38 cellular contexts compared by ENCODE assay signal in the genomic region with DNA sequence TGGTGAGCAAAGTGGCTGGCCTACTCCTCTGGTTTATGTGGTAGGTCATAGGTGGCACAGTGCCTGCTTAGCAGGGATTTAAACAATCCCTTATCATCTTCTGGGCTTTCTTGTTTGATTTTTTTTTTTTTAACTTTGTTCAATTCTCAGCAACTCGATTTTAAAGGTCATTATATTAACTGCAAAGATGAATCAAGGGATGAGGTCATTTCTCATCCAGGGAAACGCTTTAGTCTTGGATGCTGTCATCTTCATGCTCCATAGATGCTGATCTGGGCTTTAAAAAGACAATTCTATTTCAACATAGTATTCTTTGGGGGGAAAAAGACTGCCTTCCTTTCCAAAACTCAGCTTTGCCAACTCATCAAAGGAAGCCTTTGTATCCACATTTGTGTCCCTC. TPM values are rescaled to one million over a fixed set of nuclear protein-coding genes. Genes with fewer than 3 reads are reported as not detected.
A peak's percentile ranks its signal among the peaks of the same experiment; 100 is the strongest.
DNase-seq lines count a peak whose midpoint lies in the region; ATAC-seq, FAIRE-seq and TF ChIP-seq lines count a peak whose summit lies in the region.
"Had no signal": no experiment of that assay in that cellular context is flagged by ENCODE, and none has a peak within 500 bp of the region (broad histone marks: within the 10 kb centered on the region; RNA-seq: fewer than 3 reads in every experiment).

No MANE protein-coding gene starts in this region.

- H4K20me1 ChIP-seq in HepG2 (ENCODE audit: insufficient read depth, low read length) = no peaks in the 10 kb centered on the region

- POLR2A ChIA-PET in HepG2 (lab: Yijun Ruan, JAX) = no interaction called here

- ATAC-seq in HepG2 (no peak), right lobe of liver (no peak), left cardiac atrium (no peak)
- ATAC-seq in activated CD4-positive, CD25-positive, alpha-beta regulatory T cell treated with anti-CD3 and anti-CD28 coated beads, Interleukin-2, amount 50 U/mL, for 24 hours = no peak
- ATAC-seq: activated CD8-positive, alpha-beta T cell treated with anti-CD3 and anti-CD28 coated beads for 36 hours; effector memory CD8-positive, alpha-beta T cell; heart left ventricle; left colon; T-cell had no signal

- BruUV-seq in HepG2 (replicated peaks; lab: Mats Ljungman, UMichigan) = no TSS peak

- DNase-seq in HepG2 (ENCODE audit: low spot score) (no peak), right lobe of liver (no peak), amniotic epithelial cell (ENCODE audit: low read depth) (peak; percentile 16), hepatic stellate cell (ENCODE audit: low spot score) (peak; percentile 39), suprapubic skin (ENCODE audit: low spot score in 2 of 2) (no peak), left cardiac atrium (no peak), NCI-H146 (lab: John Stamatoyannopoulos, UW) (no peak)
- DNase-seq: activated CD4-positive, alpha-beta T cell treated with anti-CD3 and anti-CD28 coated beads for 1 hour; activated CD8-positive, alpha-beta T cell treated with anti-CD3 and anti-CD28 coated beads for 36 hours; activated effector memory CD4-positive, alpha-beta T cell treated with anti-CD3 and anti-CD28 coated beads, Interleukin-2, amount 50 U/mL, for 16 hours; activated naive CD8-positive, alpha-beta T cell treated with anti-CD3 and anti-CD28 coated beads, Interleukin-2, amount 10 ng/mL, durations not matched to agents 7 days and 5 days; activated T-cell treated with anti-CD3 and anti-CD28 coated beads for 4 hours; brain microvascular endothelial cell; COR-L47; DMS79; effector memory CD8-positive, alpha-beta T cell; esophagus squamous epithelium; heart left ventricle; KG1; left colon; MV-4-11; NCI-H1694 treated with DMSO at 0.1 percent for 48 hours; NCI-H2171; NCI-H510A treated with DMSO at 0.1 percent for 48 hours; NK-92 treated with Interleukin-12 subunit alpha and Interleukin-12 subunit beta, amount 100 ng/mL, for 24 hours; psoas muscle; SHP77 treated with DMSO at 0.1 percent for 48 hours; stimulated activated CD4-positive, alpha-beta T cell treated with anti-CD3 and anti-CD28 coated beads, Interleukin-4, amount 100 ng/mL, for 4 hours; stimulated activated naive CD4-positive, alpha-beta T cell; T-cell; tibial artery had no signal

- TF ChIP-seq RAD21 in HepG2 (CRISPR knock-in tag; IDR thresholded peaks at IDR 0.05) = no peak

- TF ChIP-seq CTCF in HepG2 (CRISPR knock-in tag; IDR thresholded peaks at IDR 0.05) (no peak), right lobe of liver (IDR thresholded peaks at IDR 0.05) (no peak), suprapubic skin (IDR thresholded peaks at IDR 0.05) (no peak)

- H3K9me3 ChIP-seq in HepG2 (ENCODE audit: low read length) = no peaks in the 10 kb centered on the region
- no peaks in the 10 kb centered on the region for H3K9me3 ChIP-seq in right lobe of liver
- H3K9me3 ChIP-seq in suprapubic skin = no peaks in the 10 kb centered on the region
- H3K9me3 ChIP-seq: esophagus squamous epithelium, heart left ventricle, neutrophil, psoas muscle, tibial artery had no signal

- H2AFZ ChIP-seq in HepG2 (ENCODE audit: low read length) = no peak overlapping the region
- H2AFZ ChIP-seq: PC-9 had no signal

- H3K9ac ChIP-seq in HepG2 (ENCODE audit: insufficient read depth, low read depth, low read length) = no peak overlapping the region

- no peak for FAIRE-seq in HepG2 (lab: Jason Lieb, UNC)
- FAIRE-seq: colon, GM12891, TTC549 had no signal

- H3K36me3 ChIP-seq in HepG2 (replicated peaks in 1 of 2; ENCODE audit: control insufficient read depth in 1 of 2, insufficient read depth in 2 of 2, low read length in 2 of 2) = no peaks in the 10 kb centered on the region
- H3K36me3 ChIP-seq in right lobe of liver = no peaks in the 10 kb centered on the region
- H3K36me3 ChIP-seq in suprapubic skin = no peaks in the 10 kb centered on the region
- H3K36me3 ChIP-seq: brain microvascular endothelial cell, esophagus squamous epithelium, heart left ventricle, neutrophil, tibial artery had no signal

- H3K4me3 ChIP-seq in HepG2 (replicated peaks in 1 of 3; ENCODE audit: insufficient read depth in 1 of 3, low read depth in 2 of 3, low read length in 3 of 3) (no peak overlapping the region), right lobe of liver (no peak overlapping the region), suprapubic skin (no peak overlapping the region)
- H3K4me3 ChIP-seq: esophagus squamous epithelium, heart left ventricle, PC-9, psoas muscle, tibial artery had no signal

- TF ChIP-seq POLR2A in HepG2 (IDR thresholded peaks at IDR 0.05; ENCODE audit: insufficient read depth in 1 of 2, low read depth in 2 of 2, low read length in 2 of 2) (no peak), right lobe of liver (IDR thresholded peaks at IDR 0.05) (no peak), suprapubic skin (IDR thresholded peaks at IDR 0.05) (no peak)

- no peak overlapping the region for H3K4me2 ChIP-seq in HepG2 (ENCODE audit: low read depth, low read length)
- H3K4me2 ChIP-seq: PC-9 had no signal

- TF ChIP-seq EP300 in HepG2 (IDR thresholded peaks at IDR 0.05; ENCODE audit: low read depth in 2 of 2, low read length in 2 of 2) (no peak), HepG2 (CRISPR knock-in tag; IDR thresholded peaks at IDR 0.05; ENCODE audit: borderline replicate concordance) (no peak), suprapubic skin (IDR thresholded peaks at IDR 0.05) (no peak)

- CTCF ChIA-PET in HepG2 (lab: Yijun Ruan, JAX; ENCODE audit: low intra/inter-chr PET ratio, low total read pairs) = no interaction called here

- intact Hi-C loops in HepG2 (cut with micrococcal nuclease; ENCODE audit: unreplicated experiment) (no loop called here), right lobe of liver (cut with DNase I) (no loop called here), left cardiac atrium (cut with DNase I) (no loop called here)

- H3K4me1 ChIP-seq in HepG2 (ENCODE audit: insufficient read depth, low read length) (no peaks in the 10 kb centered on the region), right lobe of liver (no peaks in the 10 kb centered on the region), suprapubic skin (no peaks in the 10 kb centered on the region)
- H3K4me1 ChIP-seq: esophagus squamous epithelium, heart left ventricle, psoas muscle, tibial artery had no signal

- 1% methylated on average over 2 of the region's 2 CpGs for WGBS in HepG2 (ENCODE audit: low lambda C conversion rate)
- 32% methylated on average over 2 of the region's 2 CpGs for WGBS in right lobe of liver (ENCODE audit: insufficient coverage, low coverage, low lambda C conversion rate, missing lambda C conversion rate)
- WGBS in suprapubic skin = 43% methylated on average over 2 of the region's 2 CpGs

- H3K27me3 ChIP-seq in HepG2 (ENCODE audit: control insufficient read depth in 1 of 2, insufficient read depth in 2 of 2, low read length in 2 of 2) = no peaks in the 10 kb centered on the region
- H3K27me3 ChIP-seq in right lobe of liver = no peaks in the 10 kb centered on the region
- H3K27me3 ChIP-seq in suprapubic skin = no peaks in the 10 kb centered on the region
- H3K27me3 ChIP-seq: brain microvascular endothelial cell had no signal

- no peaks in the 10 kb centered on the region for H3K79me2 ChIP-seq in HepG2 (ENCODE audit: insufficient read depth, low read length)

- H3K27ac ChIP-seq in HepG2 (ENCODE audit: extremely low read length, insufficient read depth, low read length) (no peak overlapping the region), right lobe of liver (no peak overlapping the region), suprapubic skin (no peak overlapping the region)
- H3K27ac ChIP-seq: 22Rv1, brain microvascular endothelial cell, esophagus squamous epithelium, heart left ventricle, neutrophil, PC-9, psoas muscle, tibial artery had no signal

- in situ Hi-C loops in HepG2 (cut with HindIII; ENCODE audit: extremely low pct_ligation_motif_present, low pct_unique_long_range_greater_than_20kb) = no loop called here

RNA-seq across cellular contexts. Expression of a gene that starts 48.3 kb away (rescaled TPM):
- total RNA-seq in HepG2 (2016; rRNA removed; fragmentation: Illumina TruSeq; extraction: Trizol) (not detected in 2 replicates), right lobe of liver (1 to 10 TPM in 2 of 6 experiments, under 1 TPM in 4; 0.48 to 2.0 (median 0.59) TPM), suprapubic skin (10 to 100 TPM; 23.5 to 30.6 (median 25.7) TPM), left cardiac atrium (10 to 100 TPM in 1 of 2 donors, 1 to 10 TPM in 1; 8.4 to 22.5 TPM)
- total RNA-seq in HepG2 (2016; cell fraction: cytosol; rRNA removed; fragmentation: Illumina TruSeq; extraction: Trizol; ENCODE audit: low read depth) = not detected in 2 replicates
- not detected in 2 replicates for total RNA-seq in HepG2 (2016; cell fraction: insoluble cytoplasmic fraction; rRNA removed; fragmentation: Illumina TruSeq; extraction: Trizol)
- not detected in 2 replicates for total RNA-seq in HepG2 (2016; cell fraction: membrane; rRNA removed; fragmentation: Illumina TruSeq; extraction: Trizol)
- not detected in 2 replicates for total RNA-seq in HepG2 (2016; cell fraction: nucleus; rRNA removed; fragmentation: Illumina TruSeq; extraction: Trizol)
- polyA plus RNA-seq in HepG2 (2011; rRNA removed) = not detected in 2 replicates
- polyA plus RNA-seq in HepG2 (2011; cell fraction: cytosol; rRNA removed) = under 0.01 TPM in 1 of 2 replicates, not detected in the other
- 0.02 TPM in 2 replicates for polyA plus RNA-seq in HepG2 (2011; cell fraction: nucleus; rRNA removed)
- polyA plus RNA-seq in HepG2 (2012) = not detected in 2 replicates
- polyA plus RNA-seq in HepG2 (2016; cell fraction: cytosol; fragmentation: Illumina TruSeq; extraction: Trizol; ENCODE audit: low read depth) = not detected in 2 replicates
- not detected in 2 replicates for polyA plus RNA-seq in HepG2 (2016; cell fraction: insoluble cytoplasmic fraction; fragmentation: Illumina TruSeq; extraction: Trizol; ENCODE audit: low read depth)
- not detected in 2 replicates for polyA plus RNA-seq in HepG2 (2016; cell fraction: membrane; fragmentation: Illumina TruSeq; extraction: Trizol; ENCODE audit: low read depth)
- polyA plus RNA-seq in HepG2 (2016; cell fraction: nucleus; fragmentation: Illumina TruSeq; extraction: Trizol; ENCODE audit: insufficient read depth, low read depth) = not detected in 2 replicates
- 0.89 TPM in 1 of 2 replicates, not detected in the other for polyA minus RNA-seq in HepG2 (2011; rRNA and poly(A)+ RNA removed; ENCODE audit: low replicate concordance)
- polyA minus RNA-seq in HepG2 (2011; cell fraction: cytosol; rRNA and poly(A)+ RNA removed) = not detected in 2 replicates
- polyA minus RNA-seq in HepG2 (2011; cell fraction: nucleus; rRNA and poly(A)+ RNA removed) = not detected in 2 replicates

Comparison
In these comparisons a context has a peak if more than half of its experiments do, and no peak if none do; other contexts are left out.
1. DNase-seq: peak in amniotic epithelial cell (single experiment) and hepatic stellate cell (single experiment); none in HepG2 (single experiment), right lobe of liver (0 of 3), suprapubic skin (0 of 2), left cardiac atrium (single experiment) and NCI-H146 (single experiment).